ENCODE assay signal across 8 cellular contexts in genomic region chr2:16617282-16618266, GRCh38. TPM values are rescaled to one million over a fixed set of nuclear protein-coding genes. Genes with fewer than 3 reads are reported as not detected.
DNase-seq lines count a peak whose midpoint lies in the region; ATAC-seq and TF ChIP-seq lines count a peak whose summit lies in the region.

No MANE protein-coding gene starts in this region.

- DNase-seq in CD1c-positive myeloid dendritic cell (ENCODE audit: extremely low spot score) (peak; percentile 59), NCI-H226 (peak; percentile 32), endothelial cell (ENCODE audit: low spot score) (peak; percentile 41), naive B cell (no peak), GM19238 (ENCODE audit: insufficient read length, low spot score) (no peak), NCI-H774 (lab: John Stamatoyannopoulos, UW) (no peak)
- DNase-seq in activated CD4-positive, alpha-beta memory T cell treated with anti-CD3 and anti-CD28 coated beads for 36 hours = no peak

- intact Hi-C loops in activated CD4-positive, alpha-beta memory T cell treated with anti-CD3 and anti-CD28 coated beads for 36 hours (cut with micrococcal nuclease) = no loop called here

- H3K9me3 Mint-ChIP-seq in endothelial cell (ENCODE audit: unreplicated experiment) (no peaks in the 10 kb centered on the region), naive B cell (no peaks in the 10 kb centered on the region)
- H3K9me3 Mint-ChIP-seq in activated CD4-positive, alpha-beta memory T cell treated with anti-CD3 and anti-CD28 coated beads for 36 hours = no peaks in the 10 kb centered on the region

- ATAC-seq in naive B cell (ENCODE audit: low read depth in 2 of 2) (no peak), HG03108 (IDR thresholded peaks at IDR 0.05; ENCODE audit: unreplicated experiment) (no peak)

- no peaks in the 10 kb centered on the region for H3K27me3 Mint-ChIP-seq in endothelial cell (ENCODE audit: unreplicated experiment)
- no peaks in the 10 kb centered on the region for H3K27me3 Mint-ChIP-seq in naive B cell
- H3K27me3 Mint-ChIP-seq in activated CD4-positive, alpha-beta memory T cell treated with anti-CD3 and anti-CD28 coated beads for 36 hours = peaks cover 19% of the 10 kb centered on the region

- H3K27ac Mint-ChIP-seq in endothelial cell (ENCODE audit: unreplicated experiment) = no peak overlapping the region
- peak overlapping the region; percentile 22 to 70 (median 50) for H3K27ac Mint-ChIP-seq in naive B cell
- H3K27ac Mint-ChIP-seq in activated CD4-positive, alpha-beta memory T cell treated with anti-CD3 and anti-CD28 coated beads for 36 hours = no peak overlapping the region

- H3K4me3 Mint-ChIP-seq in endothelial cell (ENCODE audit: unreplicated experiment) (no peak overlapping the region), naive B cell (no peak overlapping the region)
- H3K4me3 Mint-ChIP-seq in activated CD4-positive, alpha-beta memory T cell treated with anti-CD3 and anti-CD28 coated beads for 36 hours = no peak overlapping the region

- H3K36me3 Mint-ChIP-seq in endothelial cell (ENCODE audit: low read depth, unreplicated experiment) (peaks cover 38% of the 10 kb centered on the region), naive B cell (peaks cover 16 to 50% of the 10 kb centered on the region in 2 donors)
- no peaks in the 10 kb centered on the region for H3K36me3 Mint-ChIP-seq in activated CD4-positive, alpha-beta memory T cell treated with anti-CD3 and anti-CD28 coated beads for 36 hours

- CTCF ChIA-PET in activated CD4-positive, alpha-beta memory T cell treated with anti-CD3 and anti-CD28 coated beads for 36 hours (lab: Charles Lee) = interaction anchor here (1.7 kb wide), 2 partner anchors 9 to 139 kb away, joined by 4 to 8 read pairs; no protein-coding TSS in a partner anchor

- H3K4me1 Mint-ChIP-seq in endothelial cell (ENCODE audit: unreplicated experiment) (peaks cover 42% of the 10 kb centered on the region), naive B cell (peaks cover 50 to 64% (median 62%) of the 10 kb centered on the region in 3 donors)
- peaks cover 4% of the 10 kb centered on the region for H3K4me1 Mint-ChIP-seq in activated CD4-positive, alpha-beta memory T cell treated with anti-CD3 and anti-CD28 coated beads for 36 hours (ENCODE audit: low read depth)

- peak; percentile 70 for TF ChIP-seq CTCF in endothelial cell (IDR thresholded peaks at IDR 0.05; ENCODE audit: unreplicated experiment)

- POLR2A ChIA-PET in activated CD4-positive, alpha-beta memory T cell treated with anti-CD3 and anti-CD28 coated beads for 36 hours (lab: Charles Lee) = no interaction called here

RNA-seq across cellular contexts. Expression of gene CYRIA, which starts 48.1 kb away (rescaled TPM):
- total RNA-seq in endothelial cell (ENCODE audit: unreplicated experiment) = 32.4 TPM
- 10 to 100 TPM; 14.7 to 24.5 (median 17.6) TPM for polyA plus RNA-seq in naive B cell (ENCODE audit: low read depth in 6 of 6)
- under 1 TPM; 0.81 to 0.99 TPM for total RNA-seq in activated CD4-positive, alpha-beta memory T cell treated with anti-CD3 and anti-CD28 coated beads for 36 hours

Comparison
In these comparisons a context has a peak if more than half of its experiments do, and no peak if none do; other contexts are left out.
1. DNase-seq: peak in CD1c-positive myeloid dendritic cell (single experiment), NCI-H226 (single experiment) and endothelial cell (single experiment); none in naive B cell (single experiment), GM19238 (single experiment), NCI-H774 (single experiment) and activated CD4-positive, alpha-beta memory T cell treated with anti-CD3 and anti-CD28 coated beads for 36 hours (single experiment).
2. H3K27ac Mint-ChIP-seq: peak in naive B cell (6 of 6); none in endothelial cell (single experiment) and activated CD4-positive, alpha-beta memory T cell treated with anti-CD3 and anti-CD28 coated beads for 36 hours (single experiment).
3. RNA of gene CYRIA, which starts 48.1 kb away (total RNA-seq): 32.4 TPM in endothelial cell (single experiment); 0.81 to 0.99 TPM in activated CD4-positive, alpha-beta memory T cell treated with anti-CD3 and anti-CD28 coated beads for 36 hours; every median in the first group is over 10 times any median in the second.